2 cellular contexts compared by ENCODE assay signal in genomic region chr6:80446454-80447045, GRCh38.
TF ChIP-seq lines count a peak whose summit lies in the region.

No MANE protein-coding gene starts in this region.

TF ChIP-seq in HepG2, 621 proteins besides CTCF, POLR2A, EP300 and RAD21:
- TF ChIP-seq GMEB1 (CRISPR knock-in tag; IDR thresholded peaks at IDR 0.05; ENCODE audit: borderline replicate concordance) (no peak), ZNF850 (CRISPR knock-in tag; conservative IDR thresholded peaks at IDR 0.05) (peak; percentile 98), STAG1 (CRISPR knock-in tag; IDR thresholded peaks at IDR 0.05) (no peak), IRF2 (CRISPR knock-in tag; IDR thresholded peaks at IDR 0.05) (no peak)

TF ChIP-seq in K562, 482 proteins besides CTCF, POLR2A, EP300 and RAD21:
- peak; percentile 68; the same call in 1 of the 2 replicates for TF ChIP-seq HLTF (IDR thresholded peaks at IDR 0.05)
- no peak for TF ChIP-seq EWSR1 (IDR thresholded peaks at IDR 0.05; ENCODE audit: borderline replicate concordance, low read depth, partially characterized antibody)
TF ChIP-seq in K562: peak in this region for 1.
